18 cellular contexts compared by ENCODE assay signal in the genomic region with DNA sequence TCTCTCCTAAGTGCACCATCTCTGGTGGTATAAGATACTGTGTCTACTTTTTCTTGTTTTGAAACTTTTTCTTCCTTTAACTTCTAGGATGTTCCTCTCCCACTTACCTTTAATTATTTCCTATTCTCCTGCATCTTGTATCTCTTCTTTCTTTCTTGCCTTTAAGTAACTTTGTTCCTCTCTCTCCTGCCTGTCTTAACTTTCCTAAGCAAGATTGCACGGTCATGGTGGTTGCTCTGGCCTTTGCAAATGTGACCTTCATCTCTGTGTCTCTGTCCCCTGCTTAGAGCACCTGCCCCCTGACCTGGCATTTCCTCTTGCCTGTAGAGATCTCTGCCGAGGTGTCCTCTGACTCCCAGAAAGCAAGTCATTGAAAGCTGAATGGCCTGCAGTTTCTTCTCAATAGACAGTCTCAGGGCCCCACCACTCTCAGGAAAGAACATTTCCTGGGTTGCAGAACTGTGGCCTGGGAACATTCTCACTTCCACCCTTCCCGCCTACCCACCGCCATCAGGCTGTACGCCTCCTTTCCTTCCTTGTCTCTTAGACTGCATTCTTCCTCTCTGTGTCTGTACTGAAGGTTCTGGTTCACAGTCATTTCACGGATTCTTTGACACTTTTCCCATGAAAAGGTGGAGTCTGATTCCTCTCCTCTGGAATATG. TPM values are rescaled to one million over a fixed set of nuclear protein-coding genes. Genes with fewer than 3 reads are reported as not detected.
DNase-seq lines count a peak whose midpoint lies in the region; ATAC-seq and TF ChIP-seq lines count a peak whose summit lies in the region.
"Had no signal": no experiment of that assay in that cellular context is flagged by ENCODE, and none has a peak within 500 bp of the region (broad histone marks: within the 10 kb centered on the region; RNA-seq: fewer than 3 reads in every experiment).

No MANE protein-coding gene starts in this region.

- H3K9me3 Mint-ChIP-seq in endothelial cell (ENCODE audit: unreplicated experiment), result no peaks in the 10 kb centered on the region
- H3K9me3 Mint-ChIP-seq: activated T-helper 17 cell treated with anti-CD3 and anti-CD28 coated beads, Interleukin-2, amount 50 U/mL, for 72 hours had no signal

- no peak overlapping the region for H2AFZ ChIP-seq in parathyroid adenoma

- peaks cover 18% of the 10 kb centered on the region for H3K9me3 ChIP-seq in BLaER1
- no peaks in the 10 kb centered on the region for H3K9me3 ChIP-seq in parathyroid adenoma (ENCODE audit: control insufficient read depth, low read length)
- peaks cover 16% of the 10 kb centered on the region for H3K9me3 ChIP-seq in psoas muscle
- H3K9me3 ChIP-seq: body of pancreas, suprapubic skin had no signal

- H3K36me3 Mint-ChIP-seq in endothelial cell (ENCODE audit: low read depth, unreplicated experiment), result peaks cover 11% of the 10 kb centered on the region

- peaks cover 19% of the 10 kb centered on the region for H3K79me2 ChIP-seq in parathyroid adenoma

- intact Hi-C loops in psoas muscle (cut with DNase I), result no loop called here

- H3K4me2 ChIP-seq in BLaER1, result peak overlapping the region; percentile 9; the same call in 1 of the 2 replicates
- no peak overlapping the region for H3K4me2 ChIP-seq in parathyroid adenoma (ENCODE audit: low read length)

- TF ChIP-seq CTCF in endothelial cell (IDR thresholded peaks at IDR 0.05; ENCODE audit: unreplicated experiment) (no peak), parathyroid adenoma (IDR thresholded peaks at IDR 0.05) (no peak), psoas muscle (IDR thresholded peaks at IDR 0.05) (no peak)

- no peak overlapping the region for H3K4me3 Mint-ChIP-seq in endothelial cell (ENCODE audit: unreplicated experiment)
- H3K4me3 Mint-ChIP-seq: activated CD4-positive, alpha-beta T cell treated with anti-CD3 and anti-CD28 coated beads, Interleukin-2, amount 10 ng/mL, durations not matched to agents 24 days and 14 days; activated naive CD8-positive, alpha-beta T cell treated with anti-CD3 and anti-CD28 coated beads, Interleukin-2, amount 10 ng/mL, durations not matched to agents 7 days and 5 days; activated T-helper 17 cell treated with anti-CD3 and anti-CD28 coated beads, Interleukin-2, amount 50 U/mL, for 72 hours had no signal

- H3K27ac ChIP-seq in BLaER1 (no peak overlapping the region), parathyroid adenoma (peak overlapping the region; percentile 13), psoas muscle (no peak overlapping the region)
- H3K27ac ChIP-seq: body of pancreas, suprapubic skin had no signal

- H4K20me1 ChIP-seq in BLaER1, result no peaks in the 10 kb centered on the region

- no peaks in the 10 kb centered on the region for H3K27me3 ChIP-seq in BLaER1
- H3K27me3 ChIP-seq in parathyroid adenoma (ENCODE audit: control insufficient read depth, insufficient read depth, low read length), result no peaks in the 10 kb centered on the region
- H3K27me3 ChIP-seq in psoas muscle (ENCODE audit: insufficient read depth in 3 of 3, low read length in 2 of 3), result no peaks in the 10 kb centered on the region
- H3K27me3 ChIP-seq: body of pancreas, suprapubic skin had no signal

- H3K4me3 ChIP-seq in BLaER1 (no peak overlapping the region), parathyroid adenoma (ENCODE audit: low read depth, low read length) (no peak overlapping the region), psoas muscle (no peak overlapping the region)
- H3K4me3 ChIP-seq: body of pancreas, suprapubic skin had no signal

- H3K27ac Mint-ChIP-seq in endothelial cell (ENCODE audit: unreplicated experiment), result peak overlapping the region; percentile 27
- H3K27ac Mint-ChIP-seq: activated CD4-positive, alpha-beta T cell treated with anti-CD3 and anti-CD28 coated beads, Interleukin-2, amount 10 ng/mL, durations not matched to agents 24 days and 14 days; activated naive CD8-positive, alpha-beta T cell treated with anti-CD3 and anti-CD28 coated beads, Interleukin-2, amount 10 ng/mL, durations not matched to agents 7 days and 5 days; activated T-helper 17 cell treated with anti-CD3 and anti-CD28 coated beads, Interleukin-2, amount 50 U/mL, for 72 hours had no signal

- H3K4me1 ChIP-seq in BLaER1, result peaks cover 12% of the 10 kb centered on the region
- peaks cover 17% of the 10 kb centered on the region for H3K4me1 ChIP-seq in parathyroid adenoma
- H3K4me1 ChIP-seq in psoas muscle, result peaks cover 9% of the 10 kb centered on the region
- H3K4me1 ChIP-seq: body of pancreas, suprapubic skin had no signal

- peak; percentile 33 to 40 for DNase-seq in Kasumi-1 (lab: John Stamatoyannopoulos, UW)
- DNase-seq in endothelial cell (ENCODE audit: low spot score), result no peak
- no peak for DNase-seq in A172 (ENCODE audit: low spot score)
- DNase-seq in activated effector memory CD4-positive, alpha-beta T cell treated with Interleukin-2 at 50 U/mL for 16 hours, result no peak
- no peak for DNase-seq in EL
- no peak for DNase-seq in psoas muscle
- DNase-seq: activated CD4-positive, alpha-beta T cell treated with anti-CD3 and anti-CD28 coated beads, Interleukin-2, amount 10 ng/mL, durations not matched to agents 24 days and 14 days; activated naive CD8-positive, alpha-beta T cell treated with anti-CD3 and anti-CD28 coated beads, Interleukin-2, amount 10 ng/mL, durations not matched to agents 7 days and 5 days; body of pancreas; COR-L47; NCI-H1436; NCI-H524 treated with DMSO at 0.1 percent for 48 hours; nucleus accumbens; RPMI8226 had no signal

- H3K27me3 Mint-ChIP-seq in endothelial cell (ENCODE audit: unreplicated experiment), result no peaks in the 10 kb centered on the region
- H3K27me3 Mint-ChIP-seq: activated CD4-positive, alpha-beta T cell treated with anti-CD3 and anti-CD28 coated beads, Interleukin-2, amount 10 ng/mL, durations not matched to agents 24 days and 14 days; activated naive CD8-positive, alpha-beta T cell treated with anti-CD3 and anti-CD28 coated beads, Interleukin-2, amount 10 ng/mL, durations not matched to agents 7 days and 5 days; activated T-helper 17 cell treated with anti-CD3 and anti-CD28 coated beads, Interleukin-2, amount 50 U/mL, for 72 hours had no signal

- no peak overlapping the region for H3K9ac ChIP-seq in BLaER1
- no peak overlapping the region for H3K9ac ChIP-seq in parathyroid adenoma

- no peak for ATAC-seq in psoas muscle
- ATAC-seq: activated T-helper 17 cell treated with anti-CD3 and anti-CD28 coated beads, Interleukin-2, amount 50 U/mL, for 72 hours; body of pancreas had no signal

- H3K4me1 Mint-ChIP-seq in endothelial cell (ENCODE audit: unreplicated experiment), result peaks cover 47% of the 10 kb centered on the region

- H3K36me3 ChIP-seq in BLaER1 (no peaks in the 10 kb centered on the region), parathyroid adenoma (ENCODE audit: control insufficient read depth, insufficient read depth, low read length) (peaks cover 3% of the 10 kb centered on the region), psoas muscle (ENCODE audit: insufficient read depth in 1 of 2, low read depth in 1 of 2) (no peaks in the 10 kb centered on the region)
- H3K36me3 ChIP-seq: suprapubic skin had no signal

- 80 to 85% (median 84%) methylated on average over 6 of the region's 6 CpGs for WGBS in psoas muscle, 3 donors

RNA-seq across cellular contexts. Expression of a gene that starts 12.8 kb away (rescaled TPM):
- total RNA-seq in endothelial cell (ENCODE audit: unreplicated experiment) (26.1 TPM), psoas muscle (10 to 100 TPM in 1 of 4 donors, 1 to 10 TPM in 3; 4.0 to 14.6 (median 4.7) TPM)
- total RNA-seq in A172 (2014; rRNA removed; shearing (Covaris generic)), result 3.5 and 5.5 TPM in 2 replicates
- 1 to 10 TPM; 2.5 to 5.0 (median 4.0) TPM for polyA plus RNA-seq in psoas muscle

Comparison
In these comparisons a context has a peak if more than half of its experiments do, and no peak if none do; other contexts are left out.
1. DNase-seq: peak in Kasumi-1 (2 of 2); none in endothelial cell (single experiment), A172 (single experiment), activated effector memory CD4-positive, alpha-beta T cell treated with Interleukin-2 at 50 U/mL for 16 hours (single experiment), EL (single experiment) and psoas muscle (0 of 2).